Comparison of ENCODE assay signal across 12 cellular contexts in the genomic region with DNA sequence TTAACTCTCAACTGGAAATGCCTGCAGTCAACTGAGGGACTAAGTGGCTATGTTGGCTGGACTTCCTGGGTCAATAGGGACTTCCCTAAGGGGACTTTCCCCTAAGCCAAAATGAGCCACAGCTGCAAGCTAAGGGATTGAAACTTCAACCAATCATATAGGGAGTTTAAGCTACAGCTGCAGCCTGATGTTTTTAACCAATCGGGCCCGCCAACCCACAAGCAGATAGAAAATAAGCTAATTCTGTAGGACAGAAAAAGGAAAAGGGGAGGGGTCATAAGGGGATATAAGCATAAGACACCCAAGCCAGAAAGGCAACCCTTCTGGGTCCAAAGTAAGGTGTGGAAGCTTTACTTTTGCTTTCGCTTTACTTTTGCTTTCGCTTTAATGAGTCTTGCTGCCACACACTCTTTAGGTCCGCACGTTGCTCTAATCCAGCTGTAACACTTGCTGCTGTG.
DNase-seq lines count a peak whose midpoint lies in the region; ATAC-seq and TF ChIP-seq lines count a peak whose summit lies in the region.
"Had no signal": no experiment of that assay in that cellular context is flagged by ENCODE, and none has a peak within 500 bp of the region (broad histone marks: within the 10 kb centered on the region; RNA-seq: fewer than 3 reads in every experiment).

No MANE protein-coding gene starts in this region.

- TF ChIP-seq CTCF in natural killer cell (IDR thresholded peaks at IDR 0.05) (no peak), Calu3 (IDR thresholded peaks at IDR 0.05; ENCODE audit: unreplicated experiment) (no peak)

- H3K27me3 Mint-ChIP-seq in activated CD4-positive, alpha-beta T cell treated with anti-CD3 and anti-CD28 coated beads, Interleukin-2, amount 10 ng/mL, durations not matched to agents 24 days and 14 days, result no peaks in the 10 kb centered on the region
- no peaks in the 10 kb centered on the region for H3K27me3 Mint-ChIP-seq in natural killer cell (ENCODE audit: low read depth in 2 of 2)
- H3K27me3 Mint-ChIP-seq in Calu3 (ENCODE audit: unreplicated experiment), result no peaks in the 10 kb centered on the region

- H3K9me3 Mint-ChIP-seq in activated CD4-positive, alpha-beta T cell treated with anti-CD3 and anti-CD28 coated beads, Interleukin-2, amount 10 ng/mL, durations not matched to agents 24 days and 14 days, result no peaks in the 10 kb centered on the region
- peaks cover 9% of the 10 kb centered on the region in 2 donors for H3K9me3 Mint-ChIP-seq in natural killer cell
- H3K9me3 Mint-ChIP-seq in Calu3 (ENCODE audit: low read depth, unreplicated experiment), result peaks cover 7% of the 10 kb centered on the region

- ATAC-seq in HG03571 (IDR thresholded peaks at IDR 0.05; ENCODE audit: unreplicated experiment) (peak; percentile 78), natural killer cell (peak in 2 of 3 donors; percentile 49 to 57)
- ATAC-seq: K562 had no signal

- DNase-seq in activated CD4-positive, alpha-beta T cell treated with anti-CD3 and anti-CD28 coated beads, Interleukin-2, amount 10 ng/mL, durations not matched to agents 24 days and 14 days, result peak; percentile 66
- DNase-seq in activated CD4-positive, alpha-beta T cell treated with anti-CD3 and anti-CD28 coated beads for 48 hours, result no peak
- DNase-seq in SW480 (ENCODE audit: low spot score), result peak; percentile 33
- no peak for DNase-seq in natural killer cell
- no peak for DNase-seq in NCI-H446 (lab: John Stamatoyannopoulos, UW)
- DNase-seq in hippocampal formation (lab: John Stamatoyannopoulos, UW), result no peak
- no peak for DNase-seq in Calu3
- DNase-seq: activated CD8-positive, alpha-beta memory T cell treated with anti-CD3 and anti-CD28 coated beads, Interleukin-2, amount 50 U/mL, for 48 hours; BE2C had no signal

- intact Hi-C loops in activated CD4-positive, alpha-beta T cell treated with anti-CD3 and anti-CD28 coated beads, Interleukin-2, amount 10 ng/mL, durations not matched to agents 24 days and 14 days (cut with micrococcal nuclease), result no loop called here
- intact Hi-C loops in natural killer cell (cut with micrococcal nuclease) (no loop called here), Calu3 (cut with micrococcal nuclease; ENCODE audit: unreplicated experiment) (no loop called here)

- H3K4me1 Mint-ChIP-seq in activated CD4-positive, alpha-beta T cell treated with anti-CD3 and anti-CD28 coated beads, Interleukin-2, amount 10 ng/mL, durations not matched to agents 24 days and 14 days, result peaks cover 8% of the 10 kb centered on the region
- peaks cover 0 to 5% of the 10 kb centered on the region in 2 donors for H3K4me1 Mint-ChIP-seq in natural killer cell
- H3K4me1 Mint-ChIP-seq in Calu3 (ENCODE audit: low read depth, unreplicated experiment), result no peaks in the 10 kb centered on the region

- no TSS peak for BruUV-seq in Calu3 (replicated peaks; lab: Mats Ljungman, UMichigan)

- CTCF ChIA-PET in Calu3 (lab: Charles Lee), result no interaction called here

- H3K36me3 Mint-ChIP-seq in activated CD4-positive, alpha-beta T cell treated with anti-CD3 and anti-CD28 coated beads, Interleukin-2, amount 10 ng/mL, durations not matched to agents 24 days and 14 days (ENCODE audit: low read depth), result no peaks in the 10 kb centered on the region
- H3K36me3 Mint-ChIP-seq in natural killer cell, result no peaks in the 10 kb centered on the region
- no peaks in the 10 kb centered on the region for H3K36me3 Mint-ChIP-seq in Calu3 (ENCODE audit: insufficient read depth, unreplicated experiment)

- H3K27ac Mint-ChIP-seq in activated CD4-positive, alpha-beta T cell treated with anti-CD3 and anti-CD28 coated beads, Interleukin-2, amount 10 ng/mL, durations not matched to agents 24 days and 14 days, result peak overlapping the region; percentile 59
- H3K27ac Mint-ChIP-seq in natural killer cell (peak overlapping the region; percentile 8 to 15), Calu3 (ENCODE audit: unreplicated experiment) (no peak overlapping the region)

- H3K4me3 Mint-ChIP-seq in activated CD4-positive, alpha-beta T cell treated with anti-CD3 and anti-CD28 coated beads, Interleukin-2, amount 10 ng/mL, durations not matched to agents 24 days and 14 days, result peak overlapping the region; percentile 56
- H3K4me3 Mint-ChIP-seq in natural killer cell, result peak overlapping the region; percentile 79
- no peak overlapping the region for H3K4me3 Mint-ChIP-seq in Calu3 (ENCODE audit: low read depth, unreplicated experiment)
- H3K4me3 Mint-ChIP-seq: neural crest cell had no signal

Comparison
In these comparisons a context has a peak if more than half of its experiments do, and no peak if none do; other contexts are left out.
1. DNase-seq: peak in activated CD4-positive, alpha-beta T cell treated with anti-CD3 and anti-CD28 coated beads, Interleukin-2, amount 10 ng/mL, durations not matched to agents 24 days and 14 days (single experiment) and SW480 (single experiment); none in activated CD4-positive, alpha-beta T cell treated with anti-CD3 and anti-CD28 coated beads for 48 hours (single experiment), natural killer cell (single experiment), NCI-H446 (0 of 2), hippocampal formation (0 of 2) and Calu3 (single experiment).